20 cellular contexts compared by ENCODE assay signal in genomic region chr21:45373991-45374816, GRCh38. TPM values are rescaled to one million over a fixed set of nuclear protein-coding genes. Genes with fewer than 3 reads are reported as not detected.
DNase-seq lines count a peak whose midpoint lies in the region; ATAC-seq and TF ChIP-seq lines count a peak whose summit lies in the region.
"Had no signal": no experiment of that assay in that cellular context is flagged by ENCODE, and none has a peak within 500 bp of the region (broad histone marks: within the 10 kb centered on the region; RNA-seq: fewer than 3 reads in every experiment).

No MANE protein-coding gene starts in this region.

- no peaks in the 10 kb centered on the region for H3K36me3 Mint-ChIP-seq in natural killer cell treated with Interleukin-12 subunit alpha and Interleukin-12 subunit beta and Interleukin-15 and Interleukin-18, amount 100 ng/mL, for 72 hours

- H3K9me3 ChIP-seq in right atrium auricular region: peaks cover 0 to 5% of the 10 kb centered on the region in 2 donors
- H3K9me3 ChIP-seq in aorta (ENCODE audit: control insufficient read depth, low read length): no peaks in the 10 kb centered on the region

- peak; percentile 34 for DNase-seq in Right ventricle myocardium inferior (ENCODE audit: missing footprints)
- DNase-seq in right atrium auricular region (ENCODE audit: low spot score): no peak
- peak; percentile 32 for DNase-seq in left ventricle myocardium superior
- no peak for DNase-seq in natural killer cell treated with Interleukin-12 subunit alpha and Interleukin-12 subunit beta and Interleukin-15 and Interleukin-18, amount 100 ng/mL, for 72 hours (ENCODE audit: low spot score)
- DNase-seq in aorta: peak; percentile 36 to 72
- DNase-seq in activated gamma-delta T cell (lab: John Stamatoyannopoulos, UW): no peak
- DNase-seq in MV-4-11 (lab: John Stamatoyannopoulos, UW): no peak
- no peak for DNase-seq in brain microvascular endothelial cell
- DNase-seq: DMS53, H9, NCI-H1436, NCI-H2081, NCI-H2227 treated with DMSO at 0.1 percent for 48 hours, NCI-H526 treated with DMSO at 0.1 percent for 48 hours, OCI-M1, RPMI8226 had no signal

- H3K27ac Mint-ChIP-seq in natural killer cell treated with Interleukin-12 subunit alpha and Interleukin-12 subunit beta and Interleukin-15 and Interleukin-18, amount 100 ng/mL, for 72 hours: no peak overlapping the region
- H3K27ac Mint-ChIP-seq: H9, IgD-negative memory B cell had no signal

- H3K9me3 Mint-ChIP-seq in natural killer cell treated with Interleukin-12 subunit alpha and Interleukin-12 subunit beta and Interleukin-15 and Interleukin-18, amount 100 ng/mL, for 72 hours: no peaks in the 10 kb centered on the region
- H3K9me3 Mint-ChIP-seq: IgD-negative memory B cell had no signal

- intact Hi-C loops in Right ventricle myocardium inferior (cut with DNase I) (no loop called here), left ventricle myocardium superior (cut with micrococcal nuclease) (loop anchor here (10.0 kb wide), 1 partner anchor 59 kb away; no protein-coding TSS in a partner anchor), aorta (cut with DNase I) (no loop called here)

- no peaks in the 10 kb centered on the region for H3K4me1 ChIP-seq in right atrium auricular region
- no peaks in the 10 kb centered on the region for H3K4me1 ChIP-seq in aorta (ENCODE audit: control insufficient read depth in 1 of 2, insufficient read depth in 2 of 2, low read length in 2 of 2)

- in situ Hi-C loops in brain microvascular endothelial cell (cut with HindIII; ENCODE audit: low pct_ligation_motif_present, low sequenced_read_pairs): no loop called here

- H3K4me3 ChIP-seq in right atrium auricular region: no peak overlapping the region
- H3K4me3 ChIP-seq in aorta (ENCODE audit: low read length in 2 of 2): no peak overlapping the region
- no peak overlapping the region for H3K4me3 ChIP-seq in brain microvascular endothelial cell (ENCODE audit: low read depth, low read length)
- H3K4me3 ChIP-seq: GM12878 had no signal

- no peaks in the 10 kb centered on the region for H3K36me3 ChIP-seq in right atrium auricular region
- no peaks in the 10 kb centered on the region for H3K36me3 ChIP-seq in aorta (ENCODE audit: control insufficient read depth in 1 of 2, insufficient read depth in 2 of 2, low read length in 1 of 2)
- no peaks in the 10 kb centered on the region for H3K36me3 ChIP-seq in brain microvascular endothelial cell (replicated peaks)

- no peak for TF ChIP-seq CTCF in right atrium auricular region (IDR thresholded peaks at IDR 0.05)
- no peak for TF ChIP-seq CTCF in brain microvascular endothelial cell (IDR thresholded peaks at IDR 0.05; ENCODE audit: low read depth, low read length, missing control alignments)

- no peak for ATAC-seq in Right ventricle myocardium inferior
- ATAC-seq in left ventricle myocardium superior: peak; percentile 51
- peak; percentile 12 to 48 for ATAC-seq in natural killer cell treated with Interleukin-12 subunit alpha and Interleukin-12 subunit beta and Interleukin-15 and Interleukin-18, amount 100 ng/mL, for 72 hours
- no peak for ATAC-seq in aorta (ENCODE audit: low FRiP score)

- WGBS in aorta, 2 donors: 79 to 86% methylated on average over 15 of the region's 15 CpGs

- H3K27ac ChIP-seq in right atrium auricular region (no peak overlapping the region), aorta (ENCODE audit: low read depth in 1 of 2, low read length in 2 of 2) (no peak overlapping the region), brain microvascular endothelial cell (no peak overlapping the region)
- H3K27ac ChIP-seq: 22Rv1, C4-2B had no signal

- H3K4me1 Mint-ChIP-seq in natural killer cell treated with Interleukin-12 subunit alpha and Interleukin-12 subunit beta and Interleukin-15 and Interleukin-18, amount 100 ng/mL, for 72 hours (ENCODE audit: low read depth in 2 of 2): peaks cover 6 to 12% of the 10 kb centered on the region in 2 donors

- H3K27me3 ChIP-seq in right atrium auricular region (no peaks in the 10 kb centered on the region), aorta (ENCODE audit: control insufficient read depth in 1 of 2, insufficient read depth in 2 of 2, low read length in 1 of 2) (no peaks in the 10 kb centered on the region), brain microvascular endothelial cell (replicated peaks) (no peaks in the 10 kb centered on the region)

- no peak overlapping the region for H3K4me3 Mint-ChIP-seq in natural killer cell treated with Interleukin-12 subunit alpha and Interleukin-12 subunit beta and Interleukin-15 and Interleukin-18, amount 100 ng/mL, for 72 hours

- H3K27me3 Mint-ChIP-seq in natural killer cell treated with Interleukin-12 subunit alpha and Interleukin-12 subunit beta and Interleukin-15 and Interleukin-18, amount 100 ng/mL, for 72 hours: peaks cover 20 to 36% of the 10 kb centered on the region in 2 donors

RNA-seq across cellular contexts. Expression of gene COL18A1, which starts 30.8 kb away (rescaled TPM):
- total RNA-seq in Right ventricle myocardium inferior (51.6 TPM), right atrium auricular region (100 to 1,000 TPM; 117 to 134 TPM), left ventricle myocardium superior (52.4 TPM), aorta (100 to 1,000 TPM; 289 to 301 TPM)
- total RNA-seq in natural killer cell treated with Interleukin-12 subunit alpha and Interleukin-12 subunit beta and Interleukin-15 and Interleukin-18, amount 100 ng/mL, for 72 hours: 1 to 10 TPM in 1 of 2 donors, under 1 TPM in 1; 0.31 to 1.3 TPM
- polyA plus RNA-seq in aorta: 100 to 1,000 TPM in 1 of 2 donors, 10 to 100 TPM in 1; 97.3 to 963 TPM

Comparison
In these comparisons a context has a peak if more than half of its experiments do, and no peak if none do; other contexts are left out.
1. ATAC-seq: peak in left ventricle myocardium superior (single experiment) and natural killer cell treated with Interleukin-12 subunit alpha and Interleukin-12 subunit beta and Interleukin-15 and Interleukin-18, amount 100 ng/mL, for 72 hours (2 of 2); none in Right ventricle myocardium inferior (single experiment) and aorta (single experiment).
2. DNase-seq: peak in Right ventricle myocardium inferior (single experiment), left ventricle myocardium superior (single experiment) and aorta (2 of 2); none in right atrium auricular region (single experiment), natural killer cell treated with Interleukin-12 subunit alpha and Interleukin-12 subunit beta and Interleukin-15 and Interleukin-18, amount 100 ng/mL, for 72 hours (single experiment), activated gamma-delta T cell (single experiment), MV-4-11 (single experiment) and brain microvascular endothelial cell (single experiment).
3. RNA of gene COL18A1, which starts 30.8 kb away (total RNA-seq): 289 to 301 TPM in aorta, 117 to 134 TPM in right atrium auricular region, 52.4 TPM in left ventricle myocardium superior (single experiment) and 51.6 TPM in Right ventricle myocardium inferior (single experiment); 0.31 to 1.3 TPM in natural killer cell treated with Interleukin-12 subunit alpha and Interleukin-12 subunit beta and Interleukin-15 and Interleukin-18, amount 100 ng/mL, for 72 hours; every median in the first group is over 10 times any median in the second.